27 cellular contexts compared by ENCODE assay signal in genomic region chr7:155663942-155664341, GRCh38.
"Had no signal": no experiment of that assay in that cellular context is flagged by ENCODE, and none has a peak within 500 bp of the region (broad histone marks: within the 10 kb centered on the region; RNA-seq: fewer than 3 reads in every experiment).

No MANE protein-coding gene starts in this region.

- H3K36me3 ChIP-seq: brain microvascular endothelial cell, Peyer's patch had no signal

- H3K27ac ChIP-seq: brain microvascular endothelial cell, Peyer's patch had no signal

- H3K4me3 Mint-ChIP-seq: activated CD4-positive, alpha-beta T cell treated with anti-CD3 and anti-CD28 coated beads, Interleukin-2, amount 10 ng/mL, durations not matched to agents 24 days and 14 days; activated CD8-positive, alpha-beta T cell treated with anti-CD3 and anti-CD28 coated beads for 36 hours; activated T-cell treated with anti-CD3 and anti-CD28 coated beads, Interleukin-2, amount 50 U/mL, for 72 hours; activated T-helper 17 cell treated with anti-CD3 and anti-CD28 coated beads, Interleukin-2, amount 50 U/mL, for 72 hours had no signal

- H3K27me3 ChIP-seq: brain microvascular endothelial cell, Peyer's patch, SJSA1 had no signal

- H3K9me3 ChIP-seq: Peyer's patch, SJSA1 had no signal

- FAIRE-seq: TTC549 had no signal

- ATAC-seq: activated CD8-positive, alpha-beta T cell treated with anti-CD3 and anti-CD28 coated beads for 36 hours; activated T-cell treated with anti-CD3 and anti-CD28 coated beads, Interleukin-2, amount 50 U/mL, for 72 hours; activated T-helper 17 cell treated with anti-CD3 and anti-CD28 coated beads, Interleukin-2, amount 50 U/mL, for 72 hours; PC-3 had no signal

- H3K4me3 ChIP-seq: Peyer's patch, SJSA1 had no signal

- DNase-seq: activated CD4-positive, alpha-beta T cell treated with anti-CD3 and anti-CD28 coated beads, Interleukin-2, amount 10 ng/mL, durations not matched to agents 24 days and 14 days; activated CD4-positive, alpha-beta T cell treated with anti-CD3 and anti-CD28 coated beads, Interleukin-2, amount 50 U/mL, for 4 hours; activated CD8-positive, alpha-beta T cell treated with anti-CD3 and anti-CD28 coated beads for 36 hours; activated effector memory CD4-positive, alpha-beta T cell treated with anti-CD3 and anti-CD28 coated beads, Interleukin-2, amount 50 U/mL, for 16 hours; activated naive CD4-positive, alpha-beta T cell; activated naive CD4-positive, alpha-beta T cell treated with anti-CD3 and anti-CD28 coated beads, Interleukin-2, amount 50 U/mL, for 16 hours; activated T-cell treated with anti-CD3 and anti-CD28 coated beads, Interleukin-2, amount 50 U/mL, for 1 hour; activated T-cell treated with anti-CD3 and anti-CD28 coated beads, Interleukin-2, amount 50 U/mL, for 72 hours; amniotic stem cell; aorta; brain microvascular endothelial cell; central memory CD4-positive, alpha-beta T cell; MM.1S; MV-4-11; NCI-H1092; NCI-H1436 treated with DMSO at 0.1 percent for 48 hours; NCI-H1694 treated with DMSO at 0.1 percent for 48 hours; NCI-H2029; NCI-H345; NCI-H524 treated with DMSO at 0.1 percent for 48 hours; PC-3; Peyer's patch; RPMI8226; SHP77 treated with DMSO at 0.1 percent for 48 hours had no signal

- H3K27ac Mint-ChIP-seq: activated CD4-positive, alpha-beta T cell treated with anti-CD3 and anti-CD28 coated beads, Interleukin-2, amount 10 ng/mL, durations not matched to agents 24 days and 14 days; activated T-cell treated with anti-CD3 and anti-CD28 coated beads, Interleukin-2, amount 50 U/mL, for 72 hours had no signal

- H3K27me3 Mint-ChIP-seq: activated CD4-positive, alpha-beta T cell treated with anti-CD3 and anti-CD28 coated beads, Interleukin-2, amount 10 ng/mL, durations not matched to agents 24 days and 14 days; activated CD8-positive, alpha-beta T cell treated with anti-CD3 and anti-CD28 coated beads for 36 hours; activated T-helper 17 cell treated with anti-CD3 and anti-CD28 coated beads, Interleukin-2, amount 50 U/mL, for 72 hours had no signal

- H3K9me3 Mint-ChIP-seq: activated CD8-positive, alpha-beta T cell treated with anti-CD3 and anti-CD28 coated beads for 36 hours; activated T-helper 17 cell treated with anti-CD3 and anti-CD28 coated beads, Interleukin-2, amount 50 U/mL, for 72 hours had no signal
